1 cellular context compared by ENCODE assay signal in genomic region chr2:172955587-172955986, GRCh38.
TF ChIP-seq lines count a peak whose summit lies in the region.

No MANE protein-coding gene starts in this region.

TF ChIP-seq in IMR-90, 13 proteins besides CTCF, POLR2A, EP300 and RAD21 (continued from another document):
- TF ChIP-seq FOS (IDR thresholded peaks at IDR 0.05; ENCODE audit: low read depth, low read length), result no peak
- TF ChIP-seq BHLHE40 (IDR thresholded peaks at IDR 0.05; ENCODE audit: low read depth, low read length), result no peak
- no peak for TF ChIP-seq MAZ (IDR thresholded peaks at IDR 0.05; ENCODE audit: borderline replicate concordance, low read depth, low read length)
- TF ChIP-seq RFX5 (IDR thresholded peaks at IDR 0.05; ENCODE audit: low read depth, low read length), result no peak
- TF ChIP-seq NFE2L2 (IDR thresholded peaks at IDR 0.05; ENCODE audit: low read depth, low read length), result no peak
- no peak for TF ChIP-seq RCOR1 (IDR thresholded peaks at IDR 0.05; ENCODE audit: insufficient replicate concordance, low read length)
- TF ChIP-seq CEBPB (IDR thresholded peaks at IDR 0.05; ENCODE audit: low read depth, low read length), result no peak
- TF ChIP-seq CHD1 (IDR thresholded peaks at IDR 0.05; ENCODE audit: low read depth, low read length), result no peak
- no peak for TF ChIP-seq MAFK (IDR thresholded peaks at IDR 0.05; ENCODE audit: low read depth, low read length)
